1 cellular context compared by ENCODE assay signal in the genomic region with DNA sequence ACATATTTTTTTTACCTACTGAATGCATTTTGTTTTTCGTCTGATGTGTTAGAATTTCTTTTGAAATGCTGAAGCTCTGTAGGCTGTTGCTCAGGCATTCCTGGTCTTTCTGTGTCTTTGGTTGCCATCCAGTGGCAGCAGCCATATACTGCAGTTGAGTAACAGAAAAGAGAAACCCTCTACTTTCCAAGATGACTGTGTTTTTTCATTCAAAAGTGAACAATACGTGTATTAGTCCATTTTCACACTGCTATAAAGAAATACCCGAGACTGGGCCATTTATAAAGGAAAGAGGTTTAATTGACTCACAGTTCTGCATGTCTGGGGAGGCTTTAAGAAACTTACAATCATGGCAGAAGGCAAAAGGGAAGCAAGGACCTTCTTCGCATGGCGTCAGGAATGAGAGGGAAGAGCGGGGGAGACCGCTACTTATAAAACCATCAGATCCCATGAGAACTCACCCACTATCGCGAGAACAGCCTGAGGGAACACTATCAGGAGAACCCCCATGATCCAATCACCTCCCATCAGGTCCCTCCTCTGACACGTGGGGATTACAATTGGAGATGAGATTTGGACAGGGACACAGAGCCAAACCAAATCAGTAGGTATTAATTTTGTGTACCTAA.
TF ChIP-seq lines count a peak whose summit lies in the region.

No MANE protein-coding gene starts in this region.

TF ChIP-seq in K562, 482 proteins besides CTCF, POLR2A, EP300 and RAD21 (continued from another document and continues in another):
- no peak for TF ChIP-seq ZNF280B (CRISPR knock-in tag; IDR thresholded peaks at IDR 0.05)
- no peak for TF ChIP-seq GTF2E2 (tag; IDR thresholded peaks at IDR 0.05)
- no peak for TF ChIP-seq ZEB2 (IDR thresholded peaks at IDR 0.05)
- TF ChIP-seq EP400 (IDR thresholded peaks at IDR 0.05), result peak; percentile 60
- TF ChIP-seq KDM5B (IDR thresholded peaks at IDR 0.05; ENCODE audit: insufficient replicate concordance, low read depth, low read length), result peak; percentile 91
- no peak for TF ChIP-seq HINFP (tag; conservative IDR thresholded peaks at IDR 0.05; ENCODE audit: low read depth)
- TF ChIP-seq, protein P1, sequence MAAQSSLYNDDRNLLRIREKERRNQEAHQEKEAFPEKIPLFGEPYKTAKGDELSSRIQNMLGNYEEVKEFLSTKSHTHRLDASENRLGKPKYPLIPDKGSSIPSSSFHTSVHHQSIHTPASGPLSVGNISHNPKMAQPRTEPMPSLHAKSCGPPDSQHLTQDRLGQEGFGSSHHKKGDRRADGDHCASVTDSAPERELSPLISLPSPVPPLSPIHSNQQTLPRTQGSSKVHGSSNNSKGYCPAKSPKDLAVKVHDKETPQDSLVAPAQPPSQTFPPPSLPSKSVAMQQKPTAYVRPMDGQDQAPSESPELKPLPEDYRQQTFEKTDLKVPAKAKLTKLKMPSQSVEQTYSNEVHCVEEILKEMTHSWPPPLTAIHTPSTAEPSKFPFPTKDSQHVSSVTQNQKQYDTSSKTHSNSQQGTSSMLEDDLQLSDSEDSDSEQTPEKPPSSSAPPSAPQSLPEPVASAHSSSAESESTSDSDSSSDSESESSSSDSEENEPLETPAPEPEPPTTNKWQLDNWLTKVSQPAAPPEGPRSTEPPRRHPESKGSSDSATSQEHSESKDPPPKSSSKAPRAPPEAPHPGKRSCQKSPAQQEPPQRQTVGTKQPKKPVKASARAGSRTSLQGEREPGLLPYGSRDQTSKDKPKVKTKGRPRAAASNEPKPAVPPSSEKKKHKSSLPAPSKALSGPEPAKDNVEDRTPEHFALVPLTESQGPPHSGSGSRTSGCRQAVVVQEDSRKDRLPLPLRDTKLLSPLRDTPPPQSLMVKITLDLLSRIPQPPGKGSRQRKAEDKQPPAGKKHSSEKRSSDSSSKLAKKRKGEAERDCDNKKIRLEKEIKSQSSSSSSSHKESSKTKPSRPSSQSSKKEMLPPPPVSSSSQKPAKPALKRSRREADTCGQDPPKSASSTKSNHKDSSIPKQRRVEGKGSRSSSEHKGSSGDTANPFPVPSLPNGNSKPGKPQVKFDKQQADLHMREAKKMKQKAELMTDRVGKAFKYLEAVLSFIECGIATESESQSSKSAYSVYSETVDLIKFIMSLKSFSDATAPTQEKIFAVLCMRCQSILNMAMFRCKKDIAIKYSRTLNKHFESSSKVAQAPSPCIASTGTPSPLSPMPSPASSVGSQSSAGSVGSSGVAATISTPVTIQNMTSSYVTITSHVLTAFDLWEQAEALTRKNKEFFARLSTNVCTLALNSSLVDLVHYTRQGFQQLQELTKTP (IDR thresholded peaks at IDR 0.05; ENCODE audit: low read depth in 1 of 2, partially characterized antibody in 2 of 2), result peak in 1 of 2 experiments; percentile 20
- TF ChIP-seq CCAR2 (IDR thresholded peaks at IDR 0.05; ENCODE audit: low read depth, low read length), result no peak
- 0 out of 2 replicates have a peak, but pooled peaks have one; percentile 46 for TF ChIP-seq DPF2 (IDR thresholded peaks at IDR 0.05)
- TF ChIP-seq, protein P2, sequence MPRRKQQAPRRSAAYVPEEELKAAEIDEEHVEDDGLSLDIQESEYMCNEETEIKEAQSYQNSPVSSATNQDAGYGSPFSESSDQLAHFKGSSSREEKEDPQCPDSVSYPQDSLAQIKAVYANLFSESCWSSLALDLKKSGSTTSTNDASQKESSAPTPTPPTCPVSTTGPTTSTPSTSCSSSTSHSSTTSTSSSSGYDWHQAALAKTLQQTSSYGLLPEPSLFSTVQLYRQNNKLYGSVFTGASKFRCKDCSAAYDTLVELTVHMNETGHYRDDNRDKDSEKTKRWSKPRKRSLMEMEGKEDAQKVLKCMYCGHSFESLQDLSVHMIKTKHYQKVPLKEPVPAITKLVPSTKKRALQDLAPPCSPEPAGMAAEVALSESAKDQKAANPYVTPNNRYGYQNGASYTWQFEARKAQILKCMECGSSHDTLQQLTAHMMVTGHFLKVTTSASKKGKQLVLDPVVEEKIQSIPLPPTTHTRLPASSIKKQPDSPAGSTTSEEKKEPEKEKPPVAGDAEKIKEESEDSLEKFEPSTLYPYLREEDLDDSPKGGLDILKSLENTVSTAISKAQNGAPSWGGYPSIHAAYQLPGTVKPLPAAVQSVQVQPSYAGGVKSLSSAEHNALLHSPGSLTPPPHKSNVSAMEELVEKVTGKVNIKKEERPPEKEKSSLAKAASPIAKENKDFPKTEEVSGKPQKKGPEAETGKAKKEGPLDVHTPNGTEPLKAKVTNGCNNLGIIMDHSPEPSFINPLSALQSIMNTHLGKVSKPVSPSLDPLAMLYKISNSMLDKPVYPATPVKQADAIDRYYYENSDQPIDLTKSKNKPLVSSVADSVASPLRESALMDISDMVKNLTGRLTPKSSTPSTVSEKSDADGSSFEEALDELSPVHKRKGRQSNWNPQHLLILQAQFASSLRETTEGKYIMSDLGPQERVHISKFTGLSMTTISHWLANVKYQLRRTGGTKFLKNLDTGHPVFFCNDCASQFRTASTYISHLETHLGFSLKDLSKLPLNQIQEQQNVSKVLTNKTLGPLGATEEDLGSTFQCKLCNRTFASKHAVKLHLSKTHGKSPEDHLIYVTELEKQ (CRISPR knock-in tag; IDR thresholded peaks at IDR 0.05), result no peak
- no peak for TF ChIP-seq MXI1 (IDR thresholded peaks at IDR 0.05; ENCODE audit: low read depth, low read length)
- peak; percentile 30; the same call in 1 of the 2 replicates for TF ChIP-seq SMARCA4 (IDR thresholded peaks at IDR 0.05)
- no peak for TF ChIP-seq RBM17 (IDR thresholded peaks at IDR 0.05; ENCODE audit: borderline replicate concordance, low read depth, low read length)
- no peak for TF ChIP-seq BCOR (IDR thresholded peaks at IDR 0.05)
- TF ChIP-seq KLF13 (tag; IDR thresholded peaks at IDR 0.05; ENCODE audit: borderline replicate concordance, low read depth), result no peak
- TF ChIP-seq TCF7L2 (IDR thresholded peaks at IDR 0.05; ENCODE audit: low read depth, low read length), result no peak
- TF ChIP-seq SRSF1 (IDR thresholded peaks at IDR 0.05; ENCODE audit: low read depth, low read length), result no peak
- peak; percentile 69 for TF ChIP-seq POLR2B (IDR thresholded peaks at IDR 0.05; ENCODE audit: low read depth, partially characterized antibody)
- peak; percentile 43 for TF ChIP-seq TAF1 (IDR thresholded peaks at IDR 0.05; ENCODE audit: control insufficient read depth, extremely low read depth, insufficient read depth, low read length, severe bottlenecking)
- TF ChIP-seq CEBPG (CRISPR knock-in tag; IDR thresholded peaks at IDR 0.05), result no peak
- 0 out of 4 replicates have a peak, but pooled peaks of 1 of the 2 experiments have one; percentile 21 for TF ChIP-seq CEBPG (tag; conservative IDR thresholded peaks at IDR 0.05 in 1 of 2, IDR thresholded peaks at IDR 0.05 in 1 of 2)
- no peak for TF ChIP-seq ZC3H8 (IDR thresholded peaks at IDR 0.05)
- no peak for TF ChIP-seq EWSR1 (IDR thresholded peaks at IDR 0.05; ENCODE audit: borderline replicate concordance, low read depth, partially characterized antibody)
- no peak for TF ChIP-seq OTX1 (CRISPR knock-in tag; IDR thresholded peaks at IDR 0.05)
- TF ChIP-seq NCOA1 (IDR thresholded peaks at IDR 0.05; ENCODE audit: low read depth), result no peak
- TF ChIP-seq ZNF12 (CRISPR knock-in tag; IDR thresholded peaks at IDR 0.05), result no peak
- TF ChIP-seq POLR2G (IDR thresholded peaks at IDR 0.05; ENCODE audit: low read depth, low read length), result peak; percentile 59
- peak in 2 of 3 experiments; percentile 77 to 93 for TF ChIP-seq YY1 (IDR thresholded peaks at IDR 0.05; ENCODE audit: borderline replicate concordance in 1 of 3, control insufficient read depth in 1 of 3, extremely low read depth in 1 of 3, insufficient read depth in 3 of 3, insufficient read length in 1 of 3, insufficient replicate concordance in 2 of 3, low read depth in 1 of 3, low read length in 2 of 3)
- TF ChIP-seq ZNF282 (CRISPR knock-in tag; IDR thresholded peaks at IDR 0.05), result no peak
- peak; percentile 39; the same call in 1 of the 2 replicates for TF ChIP-seq GABPB1 (CRISPR knock-in tag; IDR thresholded peaks at IDR 0.05)
- peak; percentile 93 for TF ChIP-seq L3MBTL2 (IDR thresholded peaks at IDR 0.05)
- TF ChIP-seq ZNF134 (CRISPR knock-in tag; conservative IDR thresholded peaks at IDR 0.05), result no peak
- TF ChIP-seq, protein P3, sequence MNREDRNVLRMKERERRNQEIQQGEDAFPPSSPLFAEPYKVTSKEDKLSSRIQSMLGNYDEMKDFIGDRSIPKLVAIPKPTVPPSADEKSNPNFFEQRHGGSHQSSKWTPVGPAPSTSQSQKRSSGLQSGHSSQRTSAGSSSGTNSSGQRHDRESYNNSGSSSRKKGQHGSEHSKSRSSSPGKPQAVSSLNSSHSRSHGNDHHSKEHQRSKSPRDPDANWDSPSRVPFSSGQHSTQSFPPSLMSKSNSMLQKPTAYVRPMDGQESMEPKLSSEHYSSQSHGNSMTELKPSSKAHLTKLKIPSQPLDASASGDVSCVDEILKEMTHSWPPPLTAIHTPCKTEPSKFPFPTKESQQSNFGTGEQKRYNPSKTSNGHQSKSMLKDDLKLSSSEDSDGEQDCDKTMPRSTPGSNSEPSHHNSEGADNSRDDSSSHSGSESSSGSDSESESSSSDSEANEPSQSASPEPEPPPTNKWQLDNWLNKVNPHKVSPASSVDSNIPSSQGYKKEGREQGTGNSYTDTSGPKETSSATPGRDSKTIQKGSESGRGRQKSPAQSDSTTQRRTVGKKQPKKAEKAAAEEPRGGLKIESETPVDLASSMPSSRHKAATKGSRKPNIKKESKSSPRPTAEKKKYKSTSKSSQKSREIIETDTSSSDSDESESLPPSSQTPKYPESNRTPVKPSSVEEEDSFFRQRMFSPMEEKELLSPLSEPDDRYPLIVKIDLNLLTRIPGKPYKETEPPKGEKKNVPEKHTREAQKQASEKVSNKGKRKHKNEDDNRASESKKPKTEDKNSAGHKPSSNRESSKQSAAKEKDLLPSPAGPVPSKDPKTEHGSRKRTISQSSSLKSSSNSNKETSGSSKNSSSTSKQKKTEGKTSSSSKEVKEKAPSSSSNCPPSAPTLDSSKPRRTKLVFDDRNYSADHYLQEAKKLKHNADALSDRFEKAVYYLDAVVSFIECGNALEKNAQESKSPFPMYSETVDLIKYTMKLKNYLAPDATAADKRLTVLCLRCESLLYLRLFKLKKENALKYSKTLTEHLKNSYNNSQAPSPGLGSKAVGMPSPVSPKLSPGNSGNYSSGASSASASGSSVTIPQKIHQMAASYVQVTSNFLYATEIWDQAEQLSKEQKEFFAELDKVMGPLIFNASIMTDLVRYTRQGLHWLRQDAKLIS (CRISPR knock-in tag; IDR thresholded peaks at IDR 0.05), result no peak
- no peak for TF ChIP-seq TOE1 (IDR thresholded peaks at IDR 0.05; ENCODE audit: borderline replicate concordance)
- TF ChIP-seq TOE1 (CRISPR knock-in tag; IDR thresholded peaks at IDR 0.05; ENCODE audit: borderline replicate concordance, low read depth), result no peak
- TF ChIP-seq FOXA1 (IDR thresholded peaks at IDR 0.05; ENCODE audit: borderline replicate concordance), result no peak
- no peak for TF ChIP-seq ZNF140 (CRISPR knock-in tag; IDR thresholded peaks at IDR 0.05)
- TF ChIP-seq SOX6 (IDR thresholded peaks at IDR 0.05), result no peak
- TF ChIP-seq CBX5 (IDR thresholded peaks at IDR 0.05; ENCODE audit: borderline replicate concordance, low read depth), result no peak
- no peak for TF ChIP-seq ZMIZ1 (IDR thresholded peaks at IDR 0.05; ENCODE audit: low read depth in 2 of 2, low read length in 2 of 2)
- peak; percentile 40; the same call in 1 of the 2 replicates for TF ChIP-seq CREM (IDR thresholded peaks at IDR 0.05; ENCODE audit: low read depth)
- no peak for TF ChIP-seq HDAC2 (IDR thresholded peaks at IDR 0.05)
- no peak for TF ChIP-seq NCOA6 (IDR thresholded peaks at IDR 0.05)
- TF ChIP-seq MAFF (IDR thresholded peaks at IDR 0.05; ENCODE audit: low read length), result peak; percentile 68; the same call in 1 of the 2 replicates
- 0 out of 2 replicates have a peak, but pooled peaks have one; percentile 43 for TF ChIP-seq NBN (IDR thresholded peaks at IDR 0.05; ENCODE audit: low read depth)
- peak; percentile 95 for TF ChIP-seq ZNF766 (CRISPR knock-in tag; conservative IDR thresholded peaks at IDR 0.05)
- TF ChIP-seq RBBP5 (IDR thresholded peaks at IDR 0.05; ENCODE audit: borderline replicate concordance, insufficient read depth, low read length, poor library complexity, severe bottlenecking), result no peak
- TF ChIP-seq RBFOX2 (IDR thresholded peaks at IDR 0.05; ENCODE audit: low read depth, low read length), result peak; percentile 68
